Comparison of ENCODE assay signal across 12 cellular contexts in genomic region chr3:141049681-141050080, GRCh38. TPM values are rescaled to one million over a fixed set of nuclear protein-coding genes. Genes with fewer than 3 reads are reported as not detected.
DNase-seq lines count a peak whose midpoint lies in the region; ATAC-seq and TF ChIP-seq lines count a peak whose summit lies in the region.
"Had no signal": no experiment of that assay in that cellular context is flagged by ENCODE, and none has a peak within 500 bp of the region (broad histone marks: within the 10 kb centered on the region; RNA-seq: fewer than 3 reads in every experiment).

No MANE protein-coding gene starts in this region.

- no peak overlapping the region for H2AFZ ChIP-seq in OCI-LY1 (ENCODE audit: low read length)

- ATAC-seq in gastroesophageal sphincter (no peak), GM18870 (IDR thresholded peaks at IDR 0.05; ENCODE audit: unreplicated experiment) (no peak)
- ATAC-seq: pancreas, T-helper 17 cell had no signal

- H3K4me1 ChIP-seq in OCI-LY1 (ENCODE audit: insufficient read depth, low read length, severe bottlenecking): no peaks in the 10 kb centered on the region
- H3K4me1 ChIP-seq in gastroesophageal sphincter: peaks cover 0 to 29% (median 21%) of the 10 kb centered on the region in 3 donors
- H3K4me1 ChIP-seq: pancreas had no signal

- DNase-seq in AG09309 (ENCODE audit: low read depth) (no peak), GM12864 (ENCODE audit: low read depth) (no peak), fibroblast of mammary gland (ENCODE audit: low read depth) (no peak), inferior parietal cortex (ENCODE audit: extremely low spot score) (no peak), substantia nigra (lab: John Stamatoyannopoulos, UW) (no peak)
- DNase-seq: effector memory CD4-positive, alpha-beta T cell; NCI-H2029 treated with DMSO at 0.1 percent for 48 hours; pancreas; T-helper 17 cell had no signal

- no peak for TF ChIP-seq POLR2A in gastroesophageal sphincter (IDR thresholded peaks at IDR 0.05)

- no peaks in the 10 kb centered on the region for H3K79me2 ChIP-seq in OCI-LY1 (ENCODE audit: insufficient read depth, low read length)

- H3F3A ChIP-seq in OCI-LY1 (ENCODE audit: insufficient read depth, low read length): no peaks in the 10 kb centered on the region

- TF ChIP-seq EP300 in gastroesophageal sphincter (IDR thresholded peaks at IDR 0.05): no peak

- peak; percentile 17 for TF ChIP-seq CTCF in AG09309 (IDR thresholded peaks at IDR 0.05; ENCODE audit: control insufficient read depth, insufficient read depth, low read depth, low read length, missing control alignments)
- TF ChIP-seq CTCF in GM12864 (IDR thresholded peaks at IDR 0.05; ENCODE audit: low read depth, low read length, missing control alignments): peak; percentile 13
- TF ChIP-seq CTCF in OCI-LY1 (IDR thresholded peaks at IDR 0.05; ENCODE audit: low read length): peak; percentile 27; the same call in 1 of the 2 replicates
- TF ChIP-seq CTCF in fibroblast of mammary gland (conservative IDR thresholded peaks at IDR 0.05; ENCODE audit: control insufficient read depth, insufficient read depth, low read depth, low read length): peak; percentile 15
- TF ChIP-seq CTCF in gastroesophageal sphincter (IDR thresholded peaks at IDR 0.05): peak in 1 of 4 experiments; percentile 14

- no peak overlapping the region for H3K9ac ChIP-seq in OCI-LY1 (ENCODE audit: low read length)

- no peak overlapping the region for H3K4me2 ChIP-seq in OCI-LY1 (ENCODE audit: low read length)

- H3K9me3 ChIP-seq in OCI-LY1 (ENCODE audit: low read length): no peaks in the 10 kb centered on the region
- no peaks in the 10 kb centered on the region for H3K9me3 ChIP-seq in gastroesophageal sphincter
- H3K9me3 ChIP-seq: pancreas had no signal

- no peaks in the 10 kb centered on the region for H3K36me3 ChIP-seq in OCI-LY1 (ENCODE audit: insufficient read depth, low read length)
- H3K36me3 ChIP-seq in gastroesophageal sphincter: no peaks in the 10 kb centered on the region
- H3K36me3 ChIP-seq: pancreas had no signal

- WGBS in gastroesophageal sphincter (ENCODE audit: low coverage in 1 of 2), 2 donors: 50 to 53% methylated on average over 2 of the region's 2 CpGs

- no peak overlapping the region for H3K4me3 ChIP-seq in AG09309 (ENCODE audit: control insufficient read depth, low read depth, low read length)
- no peak overlapping the region for H3K4me3 ChIP-seq in GM12864 (ENCODE audit: low read depth, low read length)
- H3K4me3 ChIP-seq in OCI-LY1 (ENCODE audit: low read depth, low read length, poor library complexity, severe bottlenecking): no peak overlapping the region
- H3K4me3 ChIP-seq in fibroblast of mammary gland (ENCODE audit: control insufficient read depth, low read depth, low read length): no peak overlapping the region
- no peak overlapping the region for H3K4me3 ChIP-seq in gastroesophageal sphincter
- H3K4me3 ChIP-seq: pancreas had no signal

- H3K27ac ChIP-seq in OCI-LY1 (ENCODE audit: low read depth, low read length, poor library complexity, severe bottlenecking): no peak overlapping the region
- H3K27ac ChIP-seq in gastroesophageal sphincter: no peak overlapping the region
- no peak overlapping the region for H3K27ac ChIP-seq in substantia nigra (ENCODE audit: low read depth, low read length, poor library complexity, severe bottlenecking)
- H3K27ac ChIP-seq: pancreas had no signal

- H3K9me2 ChIP-seq in OCI-LY1 (ENCODE audit: low read depth, low read length): no peaks in the 10 kb centered on the region

- H3K27me3 ChIP-seq in OCI-LY1 (ENCODE audit: insufficient read depth, low read length): no peaks in the 10 kb centered on the region
- peaks cover 40% of the 10 kb centered on the region for H3K27me3 ChIP-seq in gastroesophageal sphincter
- H3K27me3 ChIP-seq: pancreas had no signal

- H4K20me1 ChIP-seq in OCI-LY1 (ENCODE audit: insufficient read depth, low read length): no peaks in the 10 kb centered on the region

RNA-seq across cellular contexts. Expression of gene SPSB4, which starts 1.5 kb away (rescaled TPM):
- 1 to 10 TPM in 3 of 4 donors, under 1 TPM in 1; 0.22 to 3.4 (median 1.2) TPM for total RNA-seq in gastroesophageal sphincter
- total RNA-seq: T-helper 17 cell had no signal
